11 cellular contexts compared by ENCODE assay signal in the genomic region with DNA sequence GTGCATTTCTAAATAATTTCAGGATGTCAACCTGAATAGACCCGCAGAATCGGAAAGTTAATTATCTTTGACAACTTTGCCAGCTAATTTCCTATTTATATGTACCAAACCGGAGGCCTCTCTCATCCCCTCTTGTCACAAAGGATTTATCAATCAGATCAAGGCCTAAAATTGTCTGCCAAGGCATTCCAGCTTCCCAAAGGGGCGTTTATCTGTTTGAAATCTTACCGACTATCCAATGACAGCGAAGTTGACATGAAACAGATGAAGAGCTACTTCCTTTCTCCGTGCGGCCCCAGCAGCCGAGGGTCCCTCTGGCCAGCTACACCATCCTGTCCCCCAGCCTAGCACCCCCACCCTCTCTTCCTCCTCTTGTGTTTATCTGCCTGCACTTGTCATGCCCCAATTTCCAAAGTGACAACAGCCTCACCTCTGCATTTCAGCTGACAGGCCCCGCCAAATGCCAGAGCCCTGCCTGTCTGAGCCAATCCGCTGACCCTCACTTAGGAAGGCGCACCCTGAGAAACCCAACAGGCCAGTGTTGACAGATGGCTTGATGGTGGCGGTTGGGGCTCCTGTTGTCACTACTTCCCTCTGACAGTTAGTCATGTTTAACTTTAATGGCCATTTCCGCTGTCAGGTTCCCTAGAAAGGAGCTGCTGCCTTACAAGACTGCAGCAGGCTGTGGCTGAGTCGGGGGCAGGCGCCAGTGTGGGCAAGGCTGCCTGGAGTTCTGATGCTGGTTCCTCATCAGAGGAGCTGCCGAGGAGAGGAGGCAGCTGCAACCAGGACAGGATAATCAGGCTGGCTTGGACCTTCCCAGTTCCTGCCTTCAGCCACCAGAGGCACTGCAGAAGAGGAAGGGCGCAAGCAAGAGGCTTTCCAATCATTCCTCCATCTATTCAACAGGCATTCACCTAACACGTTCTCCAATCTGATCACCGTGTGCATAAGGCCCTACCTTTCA.
DNase-seq lines count a peak whose midpoint lies in the region; ATAC-seq and TF ChIP-seq lines count a peak whose summit lies in the region.
"Had no signal": no experiment of that assay in that cellular context is flagged by ENCODE, and none has a peak within 500 bp of the region (broad histone marks: within the 10 kb centered on the region; RNA-seq: fewer than 3 reads in every experiment).

No MANE protein-coding gene starts in this region.

- H4K91ac ChIP-seq in mesenchymal stem cell (ENCODE audit: low read length), result peak overlapping the region; percentile 29

- peak overlapping the region; percentile 32 for H4K8ac ChIP-seq in mesenchymal stem cell (ENCODE audit: low read length)

- H3K36me3 ChIP-seq in mesenchymal stem cell (ENCODE audit: control insufficient read depth in 1 of 2, insufficient read depth in 2 of 2, low read depth in 1 of 2, low read length in 2 of 2) (no peaks in the 10 kb centered on the region), heart right ventricle (no peaks in the 10 kb centered on the region)
- H3K36me3 ChIP-seq: esophagus squamous epithelium had no signal

- intact Hi-C loops in heart right ventricle (cut with DNase I), result no loop called here

- H2BK5ac ChIP-seq in mesenchymal stem cell (ENCODE audit: low read depth, low read length, poor library complexity, severe bottlenecking), result no peak overlapping the region

- H2BK12ac ChIP-seq in mesenchymal stem cell (ENCODE audit: low read length in 2 of 2), result no peak overlapping the region

- no peak overlapping the region for H3K14ac ChIP-seq in mesenchymal stem cell (ENCODE audit: low read length in 2 of 2)

- TF ChIP-seq CTCF in WI38 (IDR thresholded peaks at IDR 0.05; ENCODE audit: low read depth, low read length), result peak; percentile 70
- TF ChIP-seq CTCF in heart right ventricle (IDR thresholded peaks at IDR 0.05), result peak in 2 of 9 donors; percentile 10 to 16

- H3K4ac ChIP-seq in mesenchymal stem cell (ENCODE audit: low read depth in 1 of 2, low read length in 2 of 2), result no peak overlapping the region

- CTCF ChIA-PET in HEK293T (lab: Yijun Ruan, JAX), result interaction anchor here (1.1 kb wide), 2 partner anchors 15 to 71 kb away, joined by 3 read pairs; no protein-coding TSS in a partner anchor

- 27% methylated on average over 20 of the region's 20 CpGs for WGBS in mesenchymal stem cell
- 39 to 41% methylated on average over 20 of the region's 20 CpGs for WGBS in heart right ventricle, 2 donors

- peak; percentile 7 for DNase-seq in CD1c-positive myeloid dendritic cell (ENCODE audit: extremely low spot score)
- DNase-seq in HEK293T (ENCODE audit: extremely low spot score), result peak; percentile 48
- peak; percentile 21 for DNase-seq in mesenchymal stem cell
- no peak for DNase-seq in anterior cingulate cortex (lab: John Stamatoyannopoulos, UW)
- no peak for DNase-seq in heart right ventricle
- no peak for DNase-seq in NK-92 (lab: John Stamatoyannopoulos, UW; ENCODE audit: unreplicated experiment)
- no peak for DNase-seq in HK-2 (ENCODE audit: unreplicated experiment)
- DNase-seq: activated B cell treated with CpG ODN at 0.5 μM for 24 hours; activated naive CD8-positive, alpha-beta T cell treated with anti-CD3 and anti-CD28 coated beads, Interleukin-2, amount 50 U/mL, for 24 hours; esophagus squamous epithelium had no signal

- H3K4me1 ChIP-seq in mesenchymal stem cell (ENCODE audit: control insufficient read depth, insufficient read depth, low read depth, low read length) (peaks cover 3% of the 10 kb centered on the region), heart right ventricle (no peaks in the 10 kb centered on the region)
- H3K4me1 ChIP-seq: esophagus squamous epithelium had no signal

- H2BK120ac ChIP-seq in mesenchymal stem cell (ENCODE audit: low read depth, low read length), result no peak overlapping the region

- H2AFZ ChIP-seq in mesenchymal stem cell (ENCODE audit: low read depth, low read length), result no peak overlapping the region

- no peak overlapping the region for H3K4me2 ChIP-seq in mesenchymal stem cell (ENCODE audit: low read length, poor library complexity, severe bottlenecking)

- no peak overlapping the region for H2BK15ac ChIP-seq in mesenchymal stem cell (ENCODE audit: low read depth, poor library complexity, severe bottlenecking)

- no peaks in the 10 kb centered on the region for H3K27me3 ChIP-seq in mesenchymal stem cell (ENCODE audit: control insufficient read depth in 1 of 2, insufficient read depth in 1 of 2, low read length in 2 of 2)
- H3K27me3 ChIP-seq in heart right ventricle, result peaks cover 0 to 5% (median 0%) of the 10 kb centered on the region in 7 donors
- H3K27me3 ChIP-seq: esophagus squamous epithelium had no signal

- no peak overlapping the region for H2AK5ac ChIP-seq in mesenchymal stem cell (ENCODE audit: low read length, severe bottlenecking)

- H3K23ac ChIP-seq in mesenchymal stem cell (ENCODE audit: low read length in 2 of 2), result no peak overlapping the region

- no peaks in the 10 kb centered on the region for H3K9me3 ChIP-seq in mesenchymal stem cell (ENCODE audit: control insufficient read depth, low read length)
- peaks cover 0 to 4% (median 0%) of the 10 kb centered on the region in 11 donors for H3K9me3 ChIP-seq in heart right ventricle
- H3K9me3 ChIP-seq: esophagus squamous epithelium had no signal

- ATAC-seq in heart right ventricle, result no peak
- ATAC-seq: activated naive CD8-positive, alpha-beta T cell treated with anti-CD3 and anti-CD28 coated beads, Interleukin-2, amount 50 U/mL, for 24 hours had no signal

- no peaks in the 10 kb centered on the region for H3K79me1 ChIP-seq in mesenchymal stem cell (replicated peaks; ENCODE audit: low read length, poor library complexity, severe bottlenecking)

- POLR2A ChIA-PET in HEK293T (lab: Yijun Ruan, JAX), result no interaction called here

- H3K4me3 ChIP-seq in WI38 (ENCODE audit: low read depth, low read length) (no peak overlapping the region), mesenchymal stem cell (ENCODE audit: insufficient read depth in 1 of 2, low read depth in 1 of 2, low read length in 2 of 2) (no peak overlapping the region), heart right ventricle (no peak overlapping the region)
- H3K4me3 ChIP-seq: esophagus squamous epithelium had no signal

- H3K9ac ChIP-seq in mesenchymal stem cell (ENCODE audit: low read length), result no peak overlapping the region

- H3K27ac ChIP-seq in mesenchymal stem cell (ENCODE audit: low read length, poor library complexity, severe bottlenecking), result no peak overlapping the region
- H3K27ac ChIP-seq in heart right ventricle, result no peak overlapping the region
- H3K27ac ChIP-seq: esophagus squamous epithelium had no signal

- H3K18ac ChIP-seq in mesenchymal stem cell (ENCODE audit: low read depth in 1 of 2, low read length in 2 of 2), result no peak overlapping the region

TF ChIP-seq in HEK293T, 16 proteins besides CTCF, POLR2A, EP300 and RAD21:
- TF ChIP-seq SP1 (IDR thresholded peaks at IDR 0.05) (no peak), CTBP1 (IDR thresholded peaks at IDR 0.05; ENCODE audit: borderline replicate concordance) (no peak), ARNT (IDR thresholded peaks at IDR 0.05) (no peak), ZNF384 (IDR thresholded peaks at IDR 0.05) (no peak), FOXM1 (IDR thresholded peaks at IDR 0.05; ENCODE audit: borderline replicate concordance) (no peak), TARDBP (IDR thresholded peaks at IDR 0.05) (no peak), NFRKB (IDR thresholded peaks at IDR 0.05) (no peak), SUZ12 (IDR thresholded peaks at IDR 0.05) (no peak), PKNOX1 (IDR thresholded peaks at IDR 0.05) (no peak), ELF4 (IDR thresholded peaks at IDR 0.05) (no peak), FOXA1 (IDR thresholded peaks at IDR 0.05) (no peak), HDGF (IDR thresholded peaks at IDR 0.05; ENCODE audit: borderline replicate concordance) (no peak), BHLHE40 (IDR thresholded peaks at IDR 0.05; ENCODE audit: borderline replicate concordance) (no peak), L3MBTL2 (conservative IDR thresholded peaks at IDR 0.05) (no peak), LEF1 (IDR thresholded peaks at IDR 0.05; ENCODE audit: borderline replicate concordance) (no peak), FOXK2 (IDR thresholded peaks at IDR 0.05) (no peak)

Comparison
In these comparisons a context has a peak if more than half of its experiments do, and no peak if none do; other contexts are left out.
1. DNase-seq: peak in CD1c-positive myeloid dendritic cell (single experiment), HEK293T (single experiment) and mesenchymal stem cell (single experiment); none in anterior cingulate cortex (0 of 58), heart right ventricle (0 of 2), NK-92 (single experiment) and HK-2 (single experiment).